ENCODE assay signal across 10 cellular contexts in the genomic region with DNA sequence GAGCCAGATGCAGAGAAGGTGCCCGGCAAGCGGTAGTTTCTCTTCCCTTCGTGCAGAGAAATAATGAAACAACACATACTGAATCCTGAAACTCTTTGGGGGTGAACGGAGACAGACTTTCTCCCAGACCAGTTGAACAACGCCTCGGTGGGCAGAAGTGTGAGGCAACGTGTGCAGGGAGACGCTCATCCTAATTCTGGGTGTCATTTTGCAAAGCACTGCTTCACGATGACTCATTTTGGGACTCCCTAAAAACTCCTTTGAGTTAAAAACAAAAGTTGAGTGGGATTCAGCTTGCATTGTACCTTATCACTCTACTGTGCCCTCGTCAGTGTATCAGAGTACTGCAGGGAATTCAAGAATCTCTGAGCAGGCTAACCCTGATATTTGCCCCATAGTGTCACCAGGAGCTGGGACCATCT. TPM values are rescaled to one million over a fixed set of nuclear protein-coding genes. Genes with fewer than 3 reads are reported as not detected.
DNase-seq lines count a peak whose midpoint lies in the region; ATAC-seq, FAIRE-seq and TF ChIP-seq lines count a peak whose summit lies in the region.
"Had no signal": no experiment of that assay in that cellular context is flagged by ENCODE, and none has a peak within 500 bp of the region (broad histone marks: within the 10 kb centered on the region; RNA-seq: fewer than 3 reads in every experiment).

No MANE protein-coding gene starts in this region.

- in situ Hi-C loops in GM12878 (cut with MboI): no loop called here

- no peak overlapping the region for H3K4ac ChIP-seq in mesendoderm (ENCODE audit: low read depth, low read length)

- no peak overlapping the region for H4K5ac ChIP-seq in mesendoderm (ENCODE audit: low read length)

- intact Hi-C loops in GM12878 (cut with micrococcal nuclease; ENCODE audit: unreplicated experiment): loop anchor here (1.0 to 2.0 kb wide), 3 partner anchors 36 to 117 kb away; no protein-coding TSS in a partner anchor

- no peak overlapping the region for H2BK120ac ChIP-seq in mesendoderm (ENCODE audit: low read depth, low read length)

- H2AFZ ChIP-seq in GM12878 (ENCODE audit: control insufficient read depth, low read depth, low read length): no peak overlapping the region

- CTCF ChIA-PET in GM12878 (lab: Yijun Ruan, JAX): interaction anchor here (1.1 to 1.8 kb wide), 5 partner anchors 9 to 57 kb away, joined by 3 to 6 read pairs (median 4); no protein-coding TSS in a partner anchor

- peaks cover 17% of the 10 kb centered on the region for H3K79me2 ChIP-seq in GM12878 (ENCODE audit: control insufficient read depth, insufficient read depth, low read length)
- peaks cover 2% of the 10 kb centered on the region for H3K79me2 ChIP-seq in mesendoderm (ENCODE audit: control insufficient read depth, insufficient read depth, low read length)

- H3K56ac ChIP-seq in mesendoderm (ENCODE audit: low read length): no peak overlapping the region

- no peak overlapping the region; the same call in 1 of the 2 replicates for H3K9ac ChIP-seq in GM12878 (ENCODE audit: control insufficient read depth, insufficient read depth, low read length)
- no peak overlapping the region for H3K9ac ChIP-seq in mesendoderm (ENCODE audit: low read length)

- H3K36me3 ChIP-seq in GM12878 (ENCODE audit: control insufficient read depth in 2 of 2, insufficient read depth in 2 of 2, low read length in 1 of 2) (no peaks in the 10 kb centered on the region), mesendoderm (ENCODE audit: control insufficient read depth, insufficient read depth, low read length) (no peaks in the 10 kb centered on the region)
- H3K36me3 ChIP-seq: thoracic aorta had no signal

- peak; percentile 94 for DNase-seq in GM12864 (ENCODE audit: low read depth)
- DNase-seq in GM12878 (ENCODE audit: low read depth, low spot score): peak; percentile 96
- DNase-seq in RPMI8226: no peak
- no peak for DNase-seq in mesendoderm
- DNase-seq in DMS79 (lab: John Stamatoyannopoulos, UW): no peak
- no peak for DNase-seq in urothelium cell line (ENCODE audit: low spot score)
- DNase-seq: dermis blood vessel endothelial cell had no signal

- peaks cover 2% of the 10 kb centered on the region for H3K79me1 ChIP-seq in mesendoderm (ENCODE audit: low read length)

- peak; percentile 77 to 94 for TF ChIP-seq EP300 in GM12878 (IDR thresholded peaks at IDR 0.05; ENCODE audit: borderline replicate concordance in 1 of 2, control insufficient read depth in 1 of 2, low read depth in 2 of 2, low read length in 2 of 2)

- no peak overlapping the region for H2BK15ac ChIP-seq in mesendoderm (replicated peaks; ENCODE audit: low read depth)

- no peak overlapping the region for H3K23ac ChIP-seq in mesendoderm (ENCODE audit: low read length)

- SMC1A ChIA-PET in GM12878 (lab: Charles Lee; ENCODE audit: uncharacterized antibody, unreplicated experiment): interaction anchor here (0.8 to 2.6 kb wide), 12 partner anchors 9 to 122 kb away, joined by 3 to 22 read pairs (median 4); no protein-coding TSS in a partner anchor

- peak; percentile 47 for ATAC-seq in GM19328 (IDR thresholded peaks at IDR 0.05; ENCODE audit: unreplicated experiment)
- peak; percentile 59 for ATAC-seq in HG03095 (IDR thresholded peaks at IDR 0.05; ENCODE audit: unreplicated experiment)
- ATAC-seq in GM12878: peak; percentile 82

- no peak for TF ChIP-seq POLR2A in GM12878 (IDR thresholded peaks at IDR 0.05; ENCODE audit: low read depth, low read length)

- no peak overlapping the region for H3K18ac ChIP-seq in mesendoderm (ENCODE audit: low read length)

- TF ChIP-seq CTCF in GM12864 (IDR thresholded peaks at IDR 0.05; ENCODE audit: low read depth, low read length, missing control alignments) (peak; percentile 21), GM12878 (IDR thresholded peaks at IDR 0.05 in 2 of 3, conservative IDR thresholded peaks at IDR 0.05 in 1 of 3; ENCODE audit: control insufficient read depth in 2 of 3, extremely low read depth in 1 of 3, insufficient read depth in 1 of 3, low read depth in 3 of 3, low read length in 3 of 3) (peak in 2 of 3 experiments; percentile 11 to 23; a peak in 1 of 6 replicates)

- H3K27me3 ChIP-seq in GM12878 (replicated peaks in 1 of 2; ENCODE audit: control insufficient read depth in 2 of 2, insufficient read depth in 2 of 2, low read length in 1 of 2): no peaks in the 10 kb centered on the region
- no peaks in the 10 kb centered on the region for H3K27me3 ChIP-seq in mesendoderm (ENCODE audit: insufficient read depth, low read length, poor library complexity)

- H3K9me3 ChIP-seq in GM12878 (replicated peaks; ENCODE audit: control insufficient read depth, insufficient read depth, low read length): no peaks in the 10 kb centered on the region
- H3K9me3 ChIP-seq: thoracic aorta had no signal

- peak; percentile 30; the same call in 1 of the 2 replicates for TF ChIP-seq RAD21 in GM12878 (IDR thresholded peaks at IDR 0.05; ENCODE audit: insufficient read depth, low read depth, low read length)

- no peak overlapping the region for H3K4me3 ChIP-seq in GM12864 (ENCODE audit: low read depth, low read length)
- H3K4me3 ChIP-seq in GM12878: 0 out of 2 replicates have a peak overlapping the region, but pooled peaks have one; percentile 28
- no peak overlapping the region for H3K4me3 ChIP-seq in mesendoderm (ENCODE audit: low read length)
- H3K4me3 ChIP-seq: thoracic aorta had no signal

- H3K27ac ChIP-seq in GM12878 (ENCODE audit: control insufficient read depth, insufficient read depth) (peak overlapping the region; percentile 74), mesendoderm (ENCODE audit: low read depth, low read length) (no peak overlapping the region)
- H3K27ac ChIP-seq: thoracic aorta had no signal

- no peak overlapping the region for H4K8ac ChIP-seq in mesendoderm (ENCODE audit: low read depth, low read length)

- H2AK5ac ChIP-seq in mesendoderm (ENCODE audit: low read length): no peak overlapping the region

- RAD21 ChIA-PET in GM12878 (lab: Charles Lee; ENCODE audit: unreplicated experiment): interaction anchor here (0.8 to 4.2 kb wide), 8 partner anchors 9 to 57 kb away, joined by 3 to 38 read pairs (median 7); no protein-coding TSS in a partner anchor

- 3% methylated on average over 10 of the region's 10 CpGs for WGBS in GM12878 (ENCODE audit: insufficient coverage, insufficient replicate concordance, low lambda C conversion rate, missing lambda C conversion rate)
- no CpG with 5 or more reads among the region's 10 CpGs for WGBS in mesendoderm (ENCODE audit: extremely low coverage, insufficient coverage, low lambda C conversion rate)

- peaks cover 37% of the 10 kb centered on the region for H3K4me1 ChIP-seq in GM12878 (ENCODE audit: control insufficient read depth, insufficient read depth, low read length)
- H3K4me1 ChIP-seq in mesendoderm (ENCODE audit: control insufficient read depth, low read depth, low read length): peaks cover 7% of the 10 kb centered on the region

- FAIRE-seq in GM12878 (lab: Jason Lieb, UNC) (peak; percentile 97), urothelium cell line (lab: Jason Lieb, UNC) (no peak)

- peak overlapping the region; percentile 82 for H3K4me2 ChIP-seq in GM12878 (ENCODE audit: control insufficient read depth, insufficient read depth)
- no peak overlapping the region for H3K4me2 ChIP-seq in mesendoderm (ENCODE audit: low read length)

- no TSS peak for BruUV-seq in GM12878 (replicated peaks; lab: Mats Ljungman, UMichigan)

- no peak overlapping the region for H2BK5ac ChIP-seq in mesendoderm (ENCODE audit: low read length)

- H4K20me1 ChIP-seq in GM12878 (ENCODE audit: control insufficient read depth, insufficient read depth): no peaks in the 10 kb centered on the region

- POLR2A ChIA-PET in GM12878 (lab: Charles Lee): interaction anchor here (0.6 to 4.3 kb wide), 7 partner anchors 9 to 122 kb away, joined by 4 to 30 read pairs (median 8); no protein-coding TSS in a partner anchor

TF ChIP-seq in GM12878, 131 proteins besides CTCF, POLR2A, EP300 and RAD21 (continues in another document):
- TF ChIP-seq CBX3 (IDR thresholded peaks at IDR 0.05; ENCODE audit: borderline replicate concordance, low read depth): no peak
- TF ChIP-seq SUPT20H (IDR thresholded peaks at IDR 0.05; ENCODE audit: borderline replicate concordance, control insufficient read depth, low read depth, low read length): no peak
- no peak for TF ChIP-seq NR2C2 (IDR thresholded peaks at IDR 0.05; ENCODE audit: borderline replicate concordance, control insufficient read depth, insufficient read length, low read depth)
- TF ChIP-seq ZNF622 (IDR thresholded peaks at IDR 0.05): no peak
- no peak for TF ChIP-seq SREBF2 (IDR thresholded peaks at IDR 0.05; ENCODE audit: low read length)
- peak; percentile 52 for TF ChIP-seq SP1 (IDR thresholded peaks at IDR 0.05; ENCODE audit: low read depth, low read length)
- TF ChIP-seq WRNIP1 (IDR thresholded peaks at IDR 0.05; ENCODE audit: borderline replicate concordance, low read depth, low read length): peak; percentile 87; the same call in 1 of the 2 replicates
- no peak for TF ChIP-seq CEBPB (IDR thresholded peaks at IDR 0.05; ENCODE audit: borderline replicate concordance in 1 of 2, low read depth in 2 of 2, low read length in 2 of 2)
- TF ChIP-seq RB1 (IDR thresholded peaks at IDR 0.05; ENCODE audit: borderline replicate concordance): 0 out of 2 replicates have a peak, but pooled peaks have one; percentile 35
- TF ChIP-seq MYC (IDR thresholded peaks at IDR 0.05; ENCODE audit: insufficient read depth, insufficient read length, insufficient replicate concordance, low read length, severe bottlenecking): no peak
- TF ChIP-seq JUND (IDR thresholded peaks at IDR 0.05; ENCODE audit: low read depth, low read length): peak; percentile 93

RNA-seq across cellular contexts. Expression of a gene that starts 3.5 kb away (rescaled TPM):
- 174 and 184 TPM in 2 replicates for total RNA-seq in GM12878 (2013; cell fraction: nucleolus; rRNA removed)
- total RNA-seq in GM12878 (2014; rRNA removed) (50.0 and 58.0 TPM in 2 replicates), GM12878 (2014; rRNA removed; fragmentation: Illumina TruSeq; extraction: Trizol) (51.8 and 53.8 TPM in 2 replicates), GM12878 (2021) (136 and 142 TPM in 2 replicates)
- polyA plus RNA-seq in GM12878 (2011; ENCODE audit: low read depth): 62.2 TPM
- polyA plus RNA-seq in GM12878 (2011; rRNA removed) (131 and 161 TPM in 2 replicates), GM12878 (2014; fragmentation: Illumina TruSeq; extraction: Trizol) (68.6 and 87.1 TPM in 2 replicates), GM12878 (2014; fragmentation: Nextera tagmentation; extraction: Ambion mirVana) (10 to 100 TPM; 31.3 to 33.2 TPM), GM12878 (2014; rRNA removed) (91.3 and 96.0 TPM in 2 replicates), GM12878 (2016; fragmentation: Nextera tagmentation; extraction: Ambion mirVana) (100 to 1,000 TPM in 1 of 2 experiments, 10 to 100 TPM in 1; 97.0 to 104 TPM)
- polyA plus RNA-seq in GM12878 (2011; cell fraction: cytosol; rRNA removed): 171 and 176 TPM in 2 replicates
- polyA plus RNA-seq in GM12878 (2011; cell fraction: nucleus; rRNA removed): 186 and 192 TPM in 2 replicates
- 79.3 and 129 TPM in 2 replicates for polyA plus RNA-seq in GM12878 (2012)
- polyA minus RNA-seq in GM12878 (2011; rRNA and poly(A)+ RNA removed): 210 and 248 TPM in 2 replicates
- polyA minus RNA-seq in GM12878 (2011; cell fraction: cytosol; rRNA and poly(A)+ RNA removed): 53.5 and 58.5 TPM in 2 replicates
- 60.7 and 78.1 TPM in 2 replicates for polyA minus RNA-seq in GM12878 (2011; cell fraction: nucleus; rRNA and poly(A)+ RNA removed)
- 12.8 TPM for polyA plus RNA-seq in mesendoderm (2013, experiment 1 of 2)
- 13.7 TPM for polyA plus RNA-seq in mesendoderm (2013, experiment 2 of 2)

Comparison
In these comparisons a context has a peak if more than half of its experiments do, and no peak if none do; other contexts are left out.
1. DNase-seq: peak in GM12864 (single experiment) and GM12878 (single experiment); none in RPMI8226 (single experiment), mesendoderm (single experiment), DMS79 (single experiment) and urothelium cell line (single experiment).
2. Peak in every context shown above with its lines, with median percentiles within 50 percentile points of each other: ATAC-seq.